22 cellular contexts compared by ENCODE assay signal in the genomic region with DNA sequence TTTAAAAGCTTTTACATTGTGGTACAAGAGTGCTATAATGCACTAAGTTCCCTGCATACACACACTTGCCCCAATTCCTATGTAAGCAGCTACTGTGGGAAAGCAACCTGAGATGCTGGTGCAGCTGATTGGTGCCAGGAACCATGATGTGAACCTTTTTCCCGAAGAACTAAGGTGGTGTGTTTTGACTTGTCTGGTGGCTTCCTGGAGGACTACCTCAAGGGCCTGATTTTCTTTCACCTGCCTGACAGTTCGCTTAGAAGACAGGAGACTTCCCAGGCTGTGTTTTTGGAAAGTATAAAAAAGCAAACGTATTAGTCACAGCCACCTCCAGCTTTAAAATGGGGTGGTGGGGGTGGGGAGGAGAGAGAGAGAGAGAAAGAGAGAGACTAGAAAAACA. TPM values are rescaled to one million over a fixed set of nuclear protein-coding genes. Genes with fewer than 3 reads are reported as not detected.
A peak's percentile ranks its signal among the peaks of the same experiment; 100 is the strongest.
DNase-seq lines count a peak whose midpoint lies in the region; FAIRE-seq and TF ChIP-seq lines count a peak whose summit lies in the region.
"Had no signal": no experiment of that assay in that cellular context is flagged by ENCODE, and none has a peak within 500 bp of the region (broad histone marks: within the 10 kb centered on the region; RNA-seq: fewer than 3 reads in every experiment).

No MANE protein-coding gene starts in this region.

- TF ChIP-seq CTCF in DOHH2 (IDR thresholded peaks at IDR 0.05; ENCODE audit: low read depth, low read length, poor library complexity, severe bottlenecking), result no peak
- no peak for TF ChIP-seq CTCF in bronchial epithelial cell (IDR thresholded peaks at IDR 0.05; ENCODE audit: insufficient read depth, low read length, severe bottlenecking)

- H4K20me1 ChIP-seq in DOHH2 (ENCODE audit: control insufficient read depth, insufficient read depth, low read depth, low read length), result no peaks in the 10 kb centered on the region
- H4K20me1 ChIP-seq: BLaER1 treated with 17β-estradiol and CSF1 and Interleukin-3, amounts not matched to agents 10 nM and 100 nM had no signal

- no peaks in the 10 kb centered on the region for H3F3A ChIP-seq in DOHH2 (ENCODE audit: control insufficient read depth, insufficient read depth)

- no peaks in the 10 kb centered on the region for H3K9me2 ChIP-seq in DOHH2 (replicated peaks; ENCODE audit: control insufficient read depth, low read length)

- H3K27ac ChIP-seq in DOHH2 (ENCODE audit: low read depth, low read length), result peak overlapping the region; percentile 68; the same call in 1 of the 2 replicates
- H3K27ac ChIP-seq: 22Rv1; BLaER1 treated with 17β-estradiol and CSF1 and Interleukin-3, amounts not matched to agents 10 nM and 100 nM; GM23248 had no signal

- no peak overlapping the region for H3K4me3 ChIP-seq in DOHH2 (ENCODE audit: low read length)
- H3K4me3 ChIP-seq in bronchial epithelial cell (ENCODE audit: low read depth, low read length), result no peak overlapping the region
- H3K4me3 ChIP-seq: BLaER1 treated with 17β-estradiol and CSF1 and Interleukin-3, amounts not matched to agents 10 nM and 100 nM; GM12878; GM23248 had no signal

- peaks cover 61% of the 10 kb centered on the region for H3K4me1 ChIP-seq in DOHH2 (ENCODE audit: control insufficient read depth, low read length)
- H3K4me1 ChIP-seq: BE2C; BLaER1 treated with 17β-estradiol and CSF1 and Interleukin-3, amounts not matched to agents 10 nM and 100 nM had no signal

- no peaks in the 10 kb centered on the region; the same call in 1 of the 2 replicates for H3K79me2 ChIP-seq in DOHH2 (ENCODE audit: control insufficient read depth, low read length)

- DNase-seq in DMS79 treated with DMSO at 0.1 percent for 48 hours (lab: John Stamatoyannopoulos, UW) (peak; percentile 0), DMS79 (lab: John Stamatoyannopoulos, UW) (no peak), bronchial epithelial cell (ENCODE audit: low read depth) (peak; percentile 72), putamen (ENCODE audit: low spot score) (peak; percentile 10), HuH-7 (ENCODE audit: low spot score) (no peak), GOT3 (lab: John Stamatoyannopoulos, UW) (no peak)
- DNase-seq: BE2C; CD4-positive, alpha-beta T cell; CD8-positive, alpha-beta memory T cell; DMS 273 treated with DMSO at 0.1 percent for 48 hours; DND-41; EL; GDM1; GM23248; H9 had no signal

- H3K4me2 ChIP-seq in DOHH2 (ENCODE audit: low read length), result 0 out of 2 replicates have a peak overlapping the region, but pooled peaks have one; percentile 55
- H3K4me2 ChIP-seq: BLaER1 treated with 17β-estradiol and CSF1 and Interleukin-3, amounts not matched to agents 10 nM and 100 nM had no signal

- no peaks in the 10 kb centered on the region for H3K9me3 ChIP-seq in DOHH2 (ENCODE audit: control insufficient read depth, insufficient read depth, low read length)
- H3K9me3 ChIP-seq: BE2C; BLaER1 treated with 17β-estradiol and CSF1 and Interleukin-3, amounts not matched to agents 10 nM and 100 nM had no signal

- H3K36me3 ChIP-seq in DOHH2 (ENCODE audit: control insufficient read depth, low read length) (peaks cover 89% of the 10 kb centered on the region), bronchial epithelial cell (ENCODE audit: control insufficient read depth, insufficient read depth, low read length) (peaks cover 9% of the 10 kb centered on the region)
- H3K36me3 ChIP-seq: BE2C; BLaER1 treated with 17β-estradiol and CSF1 and Interleukin-3, amounts not matched to agents 10 nM and 100 nM had no signal

- H3K27me3 ChIP-seq in DOHH2 (ENCODE audit: control insufficient read depth, low read length) (no peaks in the 10 kb centered on the region), bronchial epithelial cell (ENCODE audit: control insufficient read depth, insufficient read depth, low read length) (no peaks in the 10 kb centered on the region)
- H3K27me3 ChIP-seq: BE2C; BLaER1 treated with 17β-estradiol and CSF1 and Interleukin-3, amounts not matched to agents 10 nM and 100 nM had no signal

- FAIRE-seq in bronchial epithelial cell (lab: Jason Lieb, UNC), result no peak
- FAIRE-seq: A204.1, D721Med, GM12878, GM19239 had no signal

RNA-seq across cellular contexts. Expression of a gene that starts 27.4 kb away (rescaled TPM):
- 16.1 TPM in 1 of 2 replicates, not detected in the other for total RNA-seq in bronchial epithelial cell
- total RNA-seq: H9 had no signal

Comparison
In these comparisons a context has a peak if more than half of its experiments do, and no peak if none do; other contexts are left out.
1. DNase-seq: peak in DMS79 treated with DMSO at 0.1 percent for 48 hours (single experiment), bronchial epithelial cell (single experiment) and putamen (single experiment); none in DMS79 (single experiment), HuH-7 (single experiment) and GOT3 (single experiment).